ENCODE assay signal across 10 cellular contexts in the genomic region with DNA sequence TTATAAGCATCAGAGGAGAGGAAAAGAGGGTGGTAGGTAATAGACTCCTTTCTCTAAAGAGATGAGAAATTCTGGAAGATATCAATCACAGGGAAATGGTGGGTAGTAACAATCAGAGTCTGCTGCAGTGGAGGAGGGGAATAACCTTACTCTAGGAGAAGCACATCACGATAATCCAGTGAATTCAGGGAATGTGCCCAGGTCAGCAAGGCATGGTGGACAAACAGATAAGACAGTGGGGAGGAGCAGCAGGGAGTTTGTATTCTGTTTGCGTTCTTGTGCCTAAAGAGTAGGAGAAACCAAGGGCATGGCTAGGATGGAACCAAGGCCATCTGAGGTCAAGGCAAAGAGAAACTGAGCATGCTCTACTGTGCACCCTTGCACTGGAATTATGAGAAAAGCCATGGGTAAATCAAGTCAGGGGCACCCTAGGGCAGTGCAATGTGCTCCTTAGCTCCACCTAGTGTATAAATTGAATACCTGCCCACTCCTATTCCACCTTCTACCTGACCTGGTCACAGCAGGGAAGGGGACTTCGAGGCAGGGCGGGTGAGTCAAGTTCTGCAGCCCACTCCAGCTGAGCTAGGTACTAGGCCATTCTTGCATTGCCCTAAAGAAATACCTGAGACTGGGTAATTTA. TPM values are rescaled to one million over a fixed set of nuclear protein-coding genes. Genes with fewer than 3 reads are reported as not detected.
DNase-seq lines count a peak whose midpoint lies in the region; ATAC-seq and TF ChIP-seq lines count a peak whose summit lies in the region.
"Had no signal": no experiment of that assay in that cellular context is flagged by ENCODE, and none has a peak within 500 bp of the region (broad histone marks: within the 10 kb centered on the region; RNA-seq: fewer than 3 reads in every experiment).

No MANE protein-coding gene starts in this region.

- peak; percentile 42; the same call in 1 of the 2 replicates for TF ChIP-seq CTCF in LNCAP (IDR thresholded peaks at IDR 0.05)
- TF ChIP-seq CTCF in endothelial cell (IDR thresholded peaks at IDR 0.05; ENCODE audit: unreplicated experiment): peak; percentile 40
- no peak for TF ChIP-seq CTCF in vagina (IDR thresholded peaks at IDR 0.05)

- no peak for TF ChIP-seq POLR2A in vagina (IDR thresholded peaks at IDR 0.05)

- ATAC-seq in activated T-cell treated with anti-CD3 and anti-CD28 coated beads, Interleukin-2, amount 50 U/mL, for 72 hours (replicated peaks in 1 of 2): peak; percentile 62 to 72
- peak; percentile 64 to 69 for ATAC-seq in stimulated activated naive B cell treated with anti-CD40 and anti-IgM and Interleukin-4, amounts not matched to agents 10 μg/mL and 1 μg/mL and 100 μg/mL, for 72 hours (replicated peaks)

- no peaks in the 10 kb centered on the region for H3K9me3 ChIP-seq in vagina
- H3K9me3 ChIP-seq: esophagus squamous epithelium had no signal

- intact Hi-C loops in vagina (cut with DNase I): no loop called here

- no peaks in the 10 kb centered on the region for H3K27me3 ChIP-seq in vagina
- H3K27me3 ChIP-seq: esophagus squamous epithelium had no signal

- peaks cover 0 to 9% of the 10 kb centered on the region in 2 donors for H3K36me3 Mint-ChIP-seq in activated T-cell treated with anti-CD3 and anti-CD28 coated beads, Interleukin-2, amount 50 U/mL, for 72 hours (ENCODE audit: insufficient read depth in 2 of 2)
- peaks cover 11% of the 10 kb centered on the region for H3K36me3 Mint-ChIP-seq in endothelial cell (ENCODE audit: low read depth, unreplicated experiment)
- peaks cover 9 to 23% of the 10 kb centered on the region in 2 donors for H3K36me3 Mint-ChIP-seq in stimulated activated naive B cell treated with anti-CD40 and anti-IgM and Interleukin-4, amounts not matched to agents 10 μg/mL and 1 μg/mL and 100 μg/mL, for 72 hours

- no peak for DNase-seq in activated T-cell treated with anti-CD3 and anti-CD28 coated beads, Interleukin-2, amount 50 U/mL, for 72 hours
- no peak for DNase-seq in activated T-cell treated with anti-CD3 and anti-CD28 coated beads, Interleukin-2, amount 50 U/mL, for 48 hours
- DNase-seq in endothelial cell (ENCODE audit: low spot score) (no peak), NCI-H1694 (lab: John Stamatoyannopoulos, UW) (no peak), COR-L47 (lab: John Stamatoyannopoulos, UW) (no peak), vagina (ENCODE audit: extremely low spot score in 2 of 2) (no peak)
- DNase-seq in stimulated activated naive B cell treated with anti-CD40 and anti-IgM and Interleukin-4, amounts not matched to agents 10 μg/mL and 1 μg/mL and 100 μg/mL, for 72 hours: no peak
- DNase-seq: activated CD4-positive, CD25-positive, alpha-beta regulatory T cell; esophagus squamous epithelium had no signal

- H3K4me3 Mint-ChIP-seq in activated T-cell treated with anti-CD3 and anti-CD28 coated beads, Interleukin-2, amount 50 U/mL, for 72 hours: no peak overlapping the region
- no peak overlapping the region for H3K4me3 Mint-ChIP-seq in endothelial cell (ENCODE audit: unreplicated experiment)
- H3K4me3 Mint-ChIP-seq in stimulated activated naive B cell treated with anti-CD40 and anti-IgM and Interleukin-4, amounts not matched to agents 10 μg/mL and 1 μg/mL and 100 μg/mL, for 72 hours: no peak overlapping the region

- H3K4me3 ChIP-seq in vagina: no peak overlapping the region
- H3K4me3 ChIP-seq: esophagus squamous epithelium had no signal

- H3K36me3 ChIP-seq in vagina: no peaks in the 10 kb centered on the region
- H3K36me3 ChIP-seq: esophagus squamous epithelium had no signal

- H3K27ac Mint-ChIP-seq in activated T-cell treated with anti-CD3 and anti-CD28 coated beads, Interleukin-2, amount 50 U/mL, for 72 hours: no peak overlapping the region
- H3K27ac Mint-ChIP-seq in endothelial cell (ENCODE audit: unreplicated experiment): no peak overlapping the region
- H3K27ac Mint-ChIP-seq in stimulated activated naive B cell treated with anti-CD40 and anti-IgM and Interleukin-4, amounts not matched to agents 10 μg/mL and 1 μg/mL and 100 μg/mL, for 72 hours: no peak overlapping the region

- no peak overlapping the region for H3K27ac ChIP-seq in vagina
- H3K27ac ChIP-seq: esophagus squamous epithelium had no signal

- peaks cover 56% of the 10 kb centered on the region for H3K4me1 Mint-ChIP-seq in activated T-cell treated with anti-CD3 and anti-CD28 coated beads, Interleukin-2, amount 50 U/mL, for 72 hours (ENCODE audit: low read depth)
- no peaks in the 10 kb centered on the region for H3K4me1 Mint-ChIP-seq in endothelial cell (ENCODE audit: unreplicated experiment)
- peaks cover 10 to 16% of the 10 kb centered on the region in 2 donors for H3K4me1 Mint-ChIP-seq in stimulated activated naive B cell treated with anti-CD40 and anti-IgM and Interleukin-4, amounts not matched to agents 10 μg/mL and 1 μg/mL and 100 μg/mL, for 72 hours

- H3K4me1 ChIP-seq in vagina: peaks cover 5% of the 10 kb centered on the region
- H3K4me1 ChIP-seq: esophagus squamous epithelium had no signal

- H3K27me3 Mint-ChIP-seq in activated T-cell treated with anti-CD3 and anti-CD28 coated beads, Interleukin-2, amount 50 U/mL, for 72 hours (ENCODE audit: low read depth): no peaks in the 10 kb centered on the region
- peaks cover 1% of the 10 kb centered on the region for H3K27me3 Mint-ChIP-seq in endothelial cell (ENCODE audit: unreplicated experiment)
- no peaks in the 10 kb centered on the region for H3K27me3 Mint-ChIP-seq in stimulated activated naive B cell treated with anti-CD40 and anti-IgM and Interleukin-4, amounts not matched to agents 10 μg/mL and 1 μg/mL and 100 μg/mL, for 72 hours

- H3K9me3 Mint-ChIP-seq in activated T-cell treated with anti-CD3 and anti-CD28 coated beads, Interleukin-2, amount 50 U/mL, for 72 hours: no peaks in the 10 kb centered on the region
- H3K9me3 Mint-ChIP-seq in endothelial cell (ENCODE audit: unreplicated experiment): no peaks in the 10 kb centered on the region
- peaks cover 2 to 4% of the 10 kb centered on the region in 2 donors for H3K9me3 Mint-ChIP-seq in stimulated activated naive B cell treated with anti-CD40 and anti-IgM and Interleukin-4, amounts not matched to agents 10 μg/mL and 1 μg/mL and 100 μg/mL, for 72 hours

RNA-seq across cellular contexts. Expression of a gene that starts 31.6 kb away (rescaled TPM):
- 10 to 100 TPM; 29.4 to 30.2 TPM for total RNA-seq in activated T-cell treated with anti-CD3 and anti-CD28 coated beads, Interleukin-2, amount 50 U/mL, for 72 hours
- total RNA-seq in endothelial cell (ENCODE audit: unreplicated experiment) (15.8 TPM), vagina (27.7 TPM)

Comparison
In these comparisons a context has a peak if more than half of its experiments do, and no peak if none do; other contexts are left out.
1. CTCF ChIP-seq: peak in LNCAP (single experiment) and endothelial cell (single experiment); none in vagina (0 of 3).